ENCODE assay signal across 13 cellular contexts in genomic region chr16:66984902-66985311, GRCh38. TPM values are rescaled to one million over a fixed set of nuclear protein-coding genes. Genes with fewer than 3 reads are reported as not detected.
DNase-seq lines count a peak whose midpoint lies in the region; ATAC-seq and TF ChIP-seq lines count a peak whose summit lies in the region.
"Had no signal": no experiment of that assay in that cellular context is flagged by ENCODE, and none has a peak within 500 bp of the region (broad histone marks: within the 10 kb centered on the region; RNA-seq: fewer than 3 reads in every experiment).

No MANE protein-coding gene starts in this region.

- no peaks in the 10 kb centered on the region for H4K20me1 ChIP-seq in PC-3 (ENCODE audit: low read length)
- H4K20me1 ChIP-seq in osteoblast (ENCODE audit: insufficient read depth, low read length): no peaks in the 10 kb centered on the region

- no peaks in the 10 kb centered on the region for H3K9me3 Mint-ChIP-seq in CD8-positive, alpha-beta memory T cell
- H3K9me3 Mint-ChIP-seq in activated naive CD4-positive, alpha-beta T cell treated with anti-CD3 and anti-CD28 coated beads, Interleukin-2, amount 50 U/mL, for 72 hours: peaks cover 0 to 4% of the 10 kb centered on the region in 2 donors
- H3K9me3 Mint-ChIP-seq: memory B cell had no signal

- peaks cover 24% of the 10 kb centered on the region for H3K4me1 ChIP-seq in CD8-positive, alpha-beta memory T cell (ENCODE audit: insufficient read depth, low read length)
- no peaks in the 10 kb centered on the region for H3K4me1 ChIP-seq in PC-3 (ENCODE audit: insufficient read depth, low read length)
- no peaks in the 10 kb centered on the region for H3K4me1 ChIP-seq in osteoblast (ENCODE audit: insufficient read depth, low read length)
- H3K4me1 ChIP-seq: pancreas had no signal

- intact Hi-C loops in PC-3 (cut with micrococcal nuclease): no loop called here

- no peaks in the 10 kb centered on the region for H3K9me2 ChIP-seq in PC-3 (replicated peaks; ENCODE audit: low read length)

- no peak overlapping the region for H3K9ac ChIP-seq in PC-3 (ENCODE audit: low read length)

- POLR2A ChIA-PET in CD8-positive, alpha-beta memory T cell (lab: Charles Lee): no interaction called here
- POLR2A ChIA-PET in PC-3 (lab: Charles Lee; ENCODE audit: unreplicated experiment): no interaction called here

- H3K4me3 ChIP-seq in CD8-positive, alpha-beta memory T cell (ENCODE audit: low read length): no peak overlapping the region
- H3K4me3 ChIP-seq in PC-3 (ENCODE audit: low read length) (no peak overlapping the region), osteoblast (ENCODE audit: insufficient read depth, low read length) (no peak overlapping the region)
- H3K4me3 ChIP-seq: coronary artery, pancreas had no signal

- BruUV-seq in PC-3 (replicated peaks; lab: Mats Ljungman, UMichigan): no TSS peak

- no peaks in the 10 kb centered on the region for H3K9me3 ChIP-seq in CD8-positive, alpha-beta memory T cell (ENCODE audit: low read length)
- H3K9me3 ChIP-seq in PC-3 (ENCODE audit: low read length): no peaks in the 10 kb centered on the region
- no peaks in the 10 kb centered on the region for H3K9me3 ChIP-seq in osteoblast (ENCODE audit: low read depth, low read length)
- H3K9me3 ChIP-seq: pancreas had no signal

- no peaks in the 10 kb centered on the region for H3K27me3 ChIP-seq in CD8-positive, alpha-beta memory T cell (ENCODE audit: insufficient read depth, low read length, poor library complexity, severe bottlenecking)
- no peaks in the 10 kb centered on the region for H3K27me3 ChIP-seq in PC-3 (ENCODE audit: low read length)
- H3K27me3 ChIP-seq in osteoblast (ENCODE audit: insufficient read depth, low read length): no peaks in the 10 kb centered on the region
- H3K27me3 ChIP-seq: pancreas had no signal

- ATAC-seq in activated naive CD4-positive, alpha-beta T cell treated with anti-CD3 and anti-CD28 coated beads, Interleukin-2, amount 50 U/mL, for 72 hours: peak; percentile 91
- ATAC-seq in GM18868 (IDR thresholded peaks at IDR 0.05; ENCODE audit: unreplicated experiment) (no peak), PC-3 (no peak)
- ATAC-seq: pancreas had no signal

- peak overlapping the region; percentile 35 to 93 (median 88) for H3K27ac Mint-ChIP-seq in CD8-positive, alpha-beta memory T cell
- peak overlapping the region; percentile 99 for H3K27ac Mint-ChIP-seq in activated naive CD4-positive, alpha-beta T cell treated with anti-CD3 and anti-CD28 coated beads, Interleukin-2, amount 50 U/mL, for 72 hours
- H3K27ac Mint-ChIP-seq: memory B cell had no signal

- H3K36me3 ChIP-seq in CD8-positive, alpha-beta memory T cell (ENCODE audit: insufficient read depth, low read length): no peaks in the 10 kb centered on the region
- H3K36me3 ChIP-seq in PC-3 (ENCODE audit: low read depth, low read length) (no peaks in the 10 kb centered on the region), osteoblast (ENCODE audit: insufficient read depth, low read length) (no peaks in the 10 kb centered on the region)
- H3K36me3 ChIP-seq: pancreas had no signal

- CTCF ChIA-PET in CD8-positive, alpha-beta memory T cell (lab: Charles Lee): interaction anchor here (1.1 to 4.3 kb wide), 2 partner anchors 170 to 200 kb away, joined by 3 to 18 read pairs; no protein-coding TSS in a partner anchor
- CTCF ChIA-PET in PC-3 (lab: Charles Lee): no interaction called here

- no peak for DNase-seq in CD8-positive, alpha-beta memory T cell
- DNase-seq in activated CD4-positive, alpha-beta T cell treated with anti-CD3 and anti-CD28 coated beads, Interleukin-2, amount 50 U/mL, for 48 hours: peak; percentile 76 to 86
- peak; percentile 57 to 77 for DNase-seq in activated naive CD4-positive, alpha-beta T cell treated with anti-CD3 and anti-CD28 coated beads, Interleukin-2, amount 50 U/mL, for 72 hours (ENCODE audit: low spot score in 2 of 2)
- DNase-seq in stimulated activated CD4-positive, alpha-beta T cell treated with anti-CD3 and anti-CD28 coated beads, Interleukin-4, amount 100 ng/mL, for 24 hours: peak; percentile 72
- DNase-seq in PC-3 (no peak), NCI-H1048 (lab: John Stamatoyannopoulos, UW) (no peak), osteoblast (ENCODE audit: insufficient read length, low spot score, missing footprints) (no peak)
- DNase-seq: activated gamma-delta T cell treated with Interleukin-2 at 50 U/mL for 16 hours, NCI-H2171, pancreas had no signal

- H3K4me3 Mint-ChIP-seq in CD8-positive, alpha-beta memory T cell: peak overlapping the region in 1 of 7 donors; percentile 23
- H3K4me3 Mint-ChIP-seq: memory B cell had no signal

- H3F3A ChIP-seq in PC-3 (ENCODE audit: low read length, unreplicated experiment): no peaks in the 10 kb centered on the region

- H2AFZ ChIP-seq in PC-3 (ENCODE audit: low read length) (no peak overlapping the region), osteoblast (ENCODE audit: low read length) (no peak overlapping the region)

- H3K36me3 Mint-ChIP-seq in CD8-positive, alpha-beta memory T cell: no peaks in the 10 kb centered on the region
- H3K36me3 Mint-ChIP-seq in activated naive CD4-positive, alpha-beta T cell treated with anti-CD3 and anti-CD28 coated beads, Interleukin-2, amount 50 U/mL, for 72 hours: peaks cover 0 to 7% of the 10 kb centered on the region in 2 donors
- H3K36me3 Mint-ChIP-seq: memory B cell had no signal

- H3K79me2 ChIP-seq in PC-3 (ENCODE audit: low read length) (no peaks in the 10 kb centered on the region), osteoblast (ENCODE audit: insufficient read depth, low read length) (no peaks in the 10 kb centered on the region)

- H3K4me2 ChIP-seq in PC-3 (ENCODE audit: low read length) (no peak overlapping the region), osteoblast (ENCODE audit: insufficient read depth, low read length) (no peak overlapping the region)

- H3K27me3 Mint-ChIP-seq in CD8-positive, alpha-beta memory T cell: no peaks in the 10 kb centered on the region
- H3K27me3 Mint-ChIP-seq: memory B cell had no signal

- TF ChIP-seq CTCF in PC-3 (conservative IDR thresholded peaks at IDR 0.05; ENCODE audit: low read depth, low read length) (no peak), osteoblast (IDR thresholded peaks at IDR 0.05; ENCODE audit: extremely low read depth, low read depth, low read length) (no peak)

- no peak overlapping the region for H3K27ac ChIP-seq in CD8-positive, alpha-beta memory T cell (ENCODE audit: low read depth, low read length)
- H3K27ac ChIP-seq in PC-3 (ENCODE audit: low read length): no peak overlapping the region
- H3K27ac ChIP-seq in osteoblast (ENCODE audit: low read depth, low read length): no peak overlapping the region
- H3K27ac ChIP-seq: coronary artery, pancreas had no signal

- H3K4me1 Mint-ChIP-seq in CD8-positive, alpha-beta memory T cell: peaks cover 14 to 29% (median 26%) of the 10 kb centered on the region in 3 donors
- H3K4me1 Mint-ChIP-seq: memory B cell had no signal

RNA-seq across cellular contexts. Expression of gene CES4A, which starts 3.5 kb away (rescaled TPM):
- total RNA-seq in CD8-positive, alpha-beta memory T cell: 1 to 10 TPM; 4.2 to 5.1 TPM
- 1.7 TPM for polyA plus RNA-seq in CD8-positive, alpha-beta memory T cell
- 10 to 100 TPM in 1 of 2 donors, 1 to 10 TPM in 1; 8.2 to 21.3 TPM for total RNA-seq in activated naive CD4-positive, alpha-beta T cell treated with anti-CD3 and anti-CD28 coated beads, Interleukin-2, amount 50 U/mL, for 72 hours
- total RNA-seq in PC-3 (2014; rRNA removed) (2.1 and 2.6 TPM in 2 replicates), osteoblast (1.5 and 1.8 TPM in 2 replicates)

RNA-seq across cellular contexts. Expression of gene CES3, which starts 23.8 kb away (rescaled TPM):
- under 1 TPM; 0.16 to 0.24 TPM for total RNA-seq in CD8-positive, alpha-beta memory T cell
- polyA plus RNA-seq in CD8-positive, alpha-beta memory T cell: not detected
- 1 to 10 TPM in 1 of 2 donors, under 1 TPM in 1; 0.73 to 6.8 TPM for total RNA-seq in activated naive CD4-positive, alpha-beta T cell treated with anti-CD3 and anti-CD28 coated beads, Interleukin-2, amount 50 U/mL, for 72 hours
- total RNA-seq in PC-3 (2014; rRNA removed): 0.26 and 0.58 TPM in 2 replicates
- 0.29 TPM in 1 of 2 replicates, not detected in the other for total RNA-seq in osteoblast

RNA-seq across cellular contexts. Expression of gene CBFB, which starts 44.0 kb away (rescaled TPM):
- total RNA-seq in CD8-positive, alpha-beta memory T cell: 100 to 1,000 TPM; 132 to 141 TPM
- 100 TPM for polyA plus RNA-seq in CD8-positive, alpha-beta memory T cell
- 100 to 1,000 TPM; 119 to 124 TPM for total RNA-seq in activated naive CD4-positive, alpha-beta T cell treated with anti-CD3 and anti-CD28 coated beads, Interleukin-2, amount 50 U/mL, for 72 hours
- total RNA-seq in PC-3 (2014; rRNA removed) (50.6 and 103 TPM in 2 replicates), osteoblast (61.3 and 63.0 TPM in 2 replicates)

RNA-seq across cellular contexts. Expression of gene CES2, which starts 49.6 kb away (rescaled TPM):
- 10 to 100 TPM; 23.5 to 23.8 TPM for total RNA-seq in CD8-positive, alpha-beta memory T cell
- 26.6 TPM for polyA plus RNA-seq in CD8-positive, alpha-beta memory T cell
- total RNA-seq in activated naive CD4-positive, alpha-beta T cell treated with anti-CD3 and anti-CD28 coated beads, Interleukin-2, amount 50 U/mL, for 72 hours: 10 to 100 TPM; 26.2 to 29.8 TPM
- total RNA-seq in PC-3 (2014; rRNA removed) (15.3 and 15.8 TPM in 2 replicates), osteoblast (38.6 and 42.3 TPM in 2 replicates)

RNA-seq across cellular contexts. Expression of gene CIAO2B, which starts 50.7 kb away (rescaled TPM):
- total RNA-seq in CD8-positive, alpha-beta memory T cell: 100 to 1,000 TPM; 164 to 176 TPM
- 132 TPM for polyA plus RNA-seq in CD8-positive, alpha-beta memory T cell
- 100 to 1,000 TPM; 169 to 196 TPM for total RNA-seq in activated naive CD4-positive, alpha-beta T cell treated with anti-CD3 and anti-CD28 coated beads, Interleukin-2, amount 50 U/mL, for 72 hours
- total RNA-seq in PC-3 (2014; rRNA removed): 147 and 172 TPM in 2 replicates
- total RNA-seq in osteoblast: 90.8 and 97.4 TPM in 2 replicates

Comparison
In these comparisons a context has a peak if more than half of its experiments do, and no peak if none do; other contexts are left out.
1. DNase-seq: peak in activated CD4-positive, alpha-beta T cell treated with anti-CD3 and anti-CD28 coated beads, Interleukin-2, amount 50 U/mL, for 48 hours (2 of 2), activated naive CD4-positive, alpha-beta T cell treated with anti-CD3 and anti-CD28 coated beads, Interleukin-2, amount 50 U/mL, for 72 hours (2 of 2) and stimulated activated CD4-positive, alpha-beta T cell treated with anti-CD3 and anti-CD28 coated beads, Interleukin-4, amount 100 ng/mL, for 24 hours (single experiment); none in CD8-positive, alpha-beta memory T cell (0 of 5), PC-3 (single experiment), NCI-H1048 (single experiment) and osteoblast (single experiment).
2. ATAC-seq: peak in activated naive CD4-positive, alpha-beta T cell treated with anti-CD3 and anti-CD28 coated beads, Interleukin-2, amount 50 U/mL, for 72 hours (2 of 2); none in GM18868 (single experiment) and PC-3 (single experiment).